Comparison of ENCODE assay signal across 37 cellular contexts in the genomic region with DNA sequence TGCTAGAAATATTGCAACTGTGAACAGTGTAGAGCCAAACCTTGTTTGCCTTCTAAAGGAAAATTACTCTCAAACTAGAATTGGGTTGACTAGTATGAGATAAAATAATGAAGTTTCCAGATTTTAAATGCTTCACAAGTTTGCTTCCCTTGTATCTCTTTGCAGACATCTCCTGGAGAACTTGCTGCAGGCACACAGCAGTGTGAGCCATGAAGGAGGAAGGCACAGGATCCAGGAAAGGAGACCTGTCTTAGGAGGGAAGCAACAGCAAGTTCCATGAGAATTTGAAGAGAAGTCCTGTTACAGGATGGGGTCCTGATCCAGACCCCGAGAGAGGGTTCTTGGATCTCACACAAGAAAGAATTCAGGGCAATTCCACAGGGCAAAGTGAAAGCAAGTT.
DNase-seq lines count a peak whose midpoint lies in the region; ATAC-seq, FAIRE-seq and TF ChIP-seq lines count a peak whose summit lies in the region.
"Had no signal": no experiment of that assay in that cellular context is flagged by ENCODE, and none has a peak within 500 bp of the region (broad histone marks: within the 10 kb centered on the region; RNA-seq: fewer than 3 reads in every experiment).

No MANE protein-coding gene starts in this region.

- no peaks in the 10 kb centered on the region for H3K79me2 ChIP-seq in GM23338 (replicated peaks; ENCODE audit: insufficient read depth)
- no peaks in the 10 kb centered on the region for H3K79me2 ChIP-seq in GM12878 (ENCODE audit: control insufficient read depth, insufficient read depth, low read length)

- H3K9me2 ChIP-seq in GM23338 (ENCODE audit: insufficient read depth): peaks cover 5% of the 10 kb centered on the region; the same call in 1 of the 2 replicates

- no peaks in the 10 kb centered on the region for H3K36me3 ChIP-seq in left ventricle myocardium inferior
- no peaks in the 10 kb centered on the region for H3K36me3 ChIP-seq in GM23338 (ENCODE audit: insufficient read depth)
- H3K36me3 ChIP-seq in GM12878 (ENCODE audit: control insufficient read depth in 2 of 2, insufficient read depth in 2 of 2, low read length in 1 of 2): no peaks in the 10 kb centered on the region
- H3K36me3 ChIP-seq in upper lobe of right lung: no peaks in the 10 kb centered on the region
- no peaks in the 10 kb centered on the region for H3K36me3 ChIP-seq in psoas muscle (ENCODE audit: insufficient read depth in 1 of 2, low read depth in 1 of 2)
- H3K36me3 ChIP-seq: BE2C; BLaER1; BLaER1 treated with 17β-estradiol and CSF1 and Interleukin-3, amounts not matched to agents 10 nM and 100 nM had no signal

- no peaks in the 10 kb centered on the region for H3K9me3 Mint-ChIP-seq in GM23338
- H3K9me3 Mint-ChIP-seq: CD4-positive, alpha-beta T cell had no signal

- RAD21 ChIA-PET in GM12878 (lab: Charles Lee; ENCODE audit: unreplicated experiment): no interaction called here

- no peaks in the 10 kb centered on the region; the same call in 2 of the 3 replicates for H3K4me1 Mint-ChIP-seq in GM23338
- H3K4me1 Mint-ChIP-seq: B cell; CD14-positive monocyte; CD4-positive, alpha-beta memory T cell; CD8-positive, alpha-beta memory T cell had no signal

- H3K9ac ChIP-seq in GM12878 (ENCODE audit: control insufficient read depth, insufficient read depth, low read length): no peak overlapping the region
- H3K9ac ChIP-seq: BLaER1; BLaER1 treated with 17β-estradiol and CSF1 and Interleukin-3, amounts not matched to agents 10 nM and 100 nM had no signal

- no peak for TF ChIP-seq POLR2A in GM12878 (IDR thresholded peaks at IDR 0.05; ENCODE audit: low read depth, low read length)

- H3K4me3 Mint-ChIP-seq in GM23338: no peak overlapping the region
- H3K4me3 Mint-ChIP-seq: B cell; CD14-positive monocyte; CD4-positive, alpha-beta memory T cell; CD4-positive, alpha-beta T cell; CD4-positive, CD25-positive, alpha-beta regulatory T cell; CD8-positive, alpha-beta memory T cell; CD8-positive, alpha-beta T cell had no signal

- DNase-seq in left ventricle myocardium inferior (no peak), left cardiac atrium (no peak), GM23338 (ENCODE audit: low spot score) (no peak), GM12878 (ENCODE audit: low read depth, low spot score) (no peak), upper lobe of right lung (peak; percentile 9), NCI-H345 treated with DMSO at 0.1 percent for 48 hours (lab: John Stamatoyannopoulos, UW; ENCODE audit: unreplicated experiment) (no peak), psoas muscle (no peak)
- DNase-seq: 8988T; ACHN; AML-193; BE2C; C1 segment of cervical spinal cord; Caco-2; Calu3; CD4-positive, alpha-beta memory T cell; CD4-positive, alpha-beta T cell; CD4-positive, CD25-positive, alpha-beta regulatory T cell; CD8-positive, alpha-beta memory T cell; CD8-positive, alpha-beta T cell; COR-L47; DMS 273 treated with DMSO at 0.1 percent for 48 hours; DMS153; DMS53; DMS79; DMS79 treated with DMSO at 0.1 percent for 48 hours; DND-41; EL had no signal

- H3K27ac ChIP-seq in left ventricle myocardium inferior (replicated peaks) (peak overlapping the region; percentile 48), GM23338 (ENCODE audit: low read depth) (no peak overlapping the region), GM12878 (ENCODE audit: control insufficient read depth, insufficient read depth) (no peak overlapping the region), upper lobe of right lung (no peak overlapping the region), psoas muscle (no peak overlapping the region)
- H3K27ac ChIP-seq: 22Rv1; A549; BLaER1; BLaER1 treated with 17β-estradiol and CSF1 and Interleukin-3, amounts not matched to agents 10 nM and 100 nM; C4-2B had no signal

- no peak for TF ChIP-seq RAD21 in GM12878 (IDR thresholded peaks at IDR 0.05; ENCODE audit: insufficient read depth, low read depth, low read length)

- H3K4me3 ChIP-seq in left ventricle myocardium inferior (no peak overlapping the region), GM23338 (no peak overlapping the region), GM12878 (no peak overlapping the region), upper lobe of right lung (no peak overlapping the region), psoas muscle (no peak overlapping the region)
- H3K4me3 ChIP-seq: A549; BLaER1; BLaER1 treated with 17β-estradiol and CSF1 and Interleukin-3, amounts not matched to agents 10 nM and 100 nM had no signal

- intact Hi-C loops in left ventricle myocardium inferior (cut with micrococcal nuclease) (no loop called here), left cardiac atrium (cut with DNase I) (no loop called here), GM12878 (cut with micrococcal nuclease; ENCODE audit: unreplicated experiment) (no loop called here), upper lobe of right lung (cut with DNase I) (no loop called here), psoas muscle (cut with DNase I) (no loop called here)

- peaks cover 33% of the 10 kb centered on the region for H3K4me1 ChIP-seq in left ventricle myocardium inferior
- no peaks in the 10 kb centered on the region for H3K4me1 ChIP-seq in GM23338 (ENCODE audit: insufficient read depth)
- H3K4me1 ChIP-seq in GM12878 (ENCODE audit: control insufficient read depth, insufficient read depth, low read length): no peaks in the 10 kb centered on the region
- H3K4me1 ChIP-seq in upper lobe of right lung: peaks cover 6% of the 10 kb centered on the region
- no peaks in the 10 kb centered on the region for H3K4me1 ChIP-seq in psoas muscle
- H3K4me1 ChIP-seq: A549, BE2C, Caco-2 had no signal

- H2AFZ ChIP-seq in GM23338: 0 out of 2 replicates have a peak overlapping the region, but pooled peaks have one; percentile 33
- H2AFZ ChIP-seq in GM12878 (ENCODE audit: control insufficient read depth, low read depth, low read length): no peak overlapping the region

- H3K27me3 ChIP-seq in left ventricle myocardium inferior (ENCODE audit: low read depth) (no peaks in the 10 kb centered on the region), GM23338 (ENCODE audit: insufficient read depth) (no peaks in the 10 kb centered on the region), GM12878 (replicated peaks in 1 of 2; ENCODE audit: control insufficient read depth in 2 of 2, insufficient read depth in 2 of 2, low read length in 1 of 2) (no peaks in the 10 kb centered on the region; a peak in 1 of 4 replicates), upper lobe of right lung (no peaks in the 10 kb centered on the region), psoas muscle (ENCODE audit: insufficient read depth in 3 of 3, low read length in 2 of 3) (peaks cover 0 to 8% (median 4%) of the 10 kb centered on the region in 3 donors)
- H3K27me3 ChIP-seq: BE2C; BLaER1; BLaER1 treated with 17β-estradiol and CSF1 and Interleukin-3, amounts not matched to agents 10 nM and 100 nM had no signal

- H3K27ac Mint-ChIP-seq in GM23338: no peak overlapping the region
- H3K27ac Mint-ChIP-seq: B cell; CD14-positive monocyte; CD4-positive, alpha-beta memory T cell; CD4-positive, alpha-beta T cell; CD4-positive, CD25-positive, alpha-beta regulatory T cell; CD8-positive, alpha-beta memory T cell; CD8-positive, alpha-beta T cell had no signal

- H4K20me1 ChIP-seq in GM23338 (replicated peaks; ENCODE audit: insufficient read depth) (no peaks in the 10 kb centered on the region), GM12878 (ENCODE audit: control insufficient read depth, insufficient read depth) (no peaks in the 10 kb centered on the region)
- H4K20me1 ChIP-seq: BLaER1; BLaER1 treated with 17β-estradiol and CSF1 and Interleukin-3, amounts not matched to agents 10 nM and 100 nM had no signal

- in situ Hi-C loops in GM12878 (cut with MboI): no loop called here

- H3K9me3 ChIP-seq in left ventricle myocardium inferior (replicated peaks): no peaks in the 10 kb centered on the region
- H3K9me3 ChIP-seq in GM12878 (replicated peaks; ENCODE audit: control insufficient read depth, insufficient read depth, low read length): no peaks in the 10 kb centered on the region
- H3K9me3 ChIP-seq in upper lobe of right lung: no peaks in the 10 kb centered on the region
- no peaks in the 10 kb centered on the region for H3K9me3 ChIP-seq in psoas muscle
- H3K9me3 ChIP-seq: A549, BE2C had no signal

- no peak overlapping the region for H3K4me2 ChIP-seq in GM23338
- no peak overlapping the region for H3K4me2 ChIP-seq in GM12878 (ENCODE audit: control insufficient read depth, insufficient read depth)
- H3K4me2 ChIP-seq: A549; BLaER1; BLaER1 treated with 17β-estradiol and CSF1 and Interleukin-3, amounts not matched to agents 10 nM and 100 nM had no signal

- no TSS peak for BruUV-seq in GM12878 (replicated peaks; lab: Mats Ljungman, UMichigan)

- H3K36me3 Mint-ChIP-seq in GM23338 (ENCODE audit: low read depth): no peaks in the 10 kb centered on the region
- H3K36me3 Mint-ChIP-seq: CD14-positive monocyte; CD4-positive, alpha-beta memory T cell; CD4-positive, CD25-positive, alpha-beta regulatory T cell; CD8-positive, alpha-beta memory T cell; CD8-positive, alpha-beta T cell had no signal

- ATAC-seq in left cardiac atrium: no peak
- no peak for ATAC-seq in GM23338
- no peak for ATAC-seq in GM12878
- ATAC-seq in upper lobe of right lung: no peak
- no peak for ATAC-seq in GM19452 (IDR thresholded peaks at IDR 0.05; ENCODE audit: unreplicated experiment)
- no peak for ATAC-seq in psoas muscle
- ATAC-seq: A549; CD8-positive, alpha-beta T cell had no signal

- no peak for FAIRE-seq in GM12878 (lab: Jason Lieb, UNC)
- FAIRE-seq: A204.1, A549, D721Med had no signal

- 0% methylated on average over 1 of the region's 1 CpG for WGBS in GM12878 (ENCODE audit: insufficient coverage, insufficient replicate concordance, low lambda C conversion rate, missing lambda C conversion rate)
- 59 to 64% (median 63%) methylated on average over 1 of the region's 1 CpG for WGBS in psoas muscle, 3 donors

- H3F3A ChIP-seq in GM23338 (replicated peaks; ENCODE audit: low read depth): no peaks in the 10 kb centered on the region

- POLR2A ChIA-PET in GM12878 (lab: Charles Lee): no interaction called here

- SMC1A ChIA-PET in GM12878 (lab: Charles Lee; ENCODE audit: uncharacterized antibody, unreplicated experiment): no interaction called here

- peaks cover 4% of the 10 kb centered on the region for H3K27me3 Mint-ChIP-seq in GM23338 (ENCODE audit: insufficient read depth, low read depth, poor library complexity)

- TF ChIP-seq EP300 in GM12878 (IDR thresholded peaks at IDR 0.05; ENCODE audit: borderline replicate concordance in 1 of 2, control insufficient read depth in 1 of 2, low read depth in 2 of 2, low read length in 2 of 2): no peak

- TF ChIP-seq CTCF in left ventricle myocardium inferior (IDR thresholded peaks at IDR 0.05; ENCODE audit: borderline replicate concordance) (no peak), GM23338 (conservative IDR thresholded peaks at IDR 0.05; ENCODE audit: low read depth in 2 of 2) (no peak), GM12878 (IDR thresholded peaks at IDR 0.05 in 2 of 3, conservative IDR thresholded peaks at IDR 0.05 in 1 of 3; ENCODE audit: control insufficient read depth in 2 of 3, extremely low read depth in 1 of 3, insufficient read depth in 1 of 3, low read depth in 3 of 3, low read length in 3 of 3) (no peak), upper lobe of right lung (IDR thresholded peaks at IDR 0.05) (no peak), psoas muscle (IDR thresholded peaks at IDR 0.05) (no peak)

- CTCF ChIA-PET in GM12878 (lab: Yijun Ruan, JAX): no interaction called here

TF ChIP-seq in GM23338, 12 proteins besides CTCF, POLR2A, EP300 and RAD21:
- TF ChIP-seq CREB1 (CRISPR knock-in tag; IDR thresholded peaks at IDR 0.05; ENCODE audit: low read depth): no peak
